In the genomic region with DNA sequence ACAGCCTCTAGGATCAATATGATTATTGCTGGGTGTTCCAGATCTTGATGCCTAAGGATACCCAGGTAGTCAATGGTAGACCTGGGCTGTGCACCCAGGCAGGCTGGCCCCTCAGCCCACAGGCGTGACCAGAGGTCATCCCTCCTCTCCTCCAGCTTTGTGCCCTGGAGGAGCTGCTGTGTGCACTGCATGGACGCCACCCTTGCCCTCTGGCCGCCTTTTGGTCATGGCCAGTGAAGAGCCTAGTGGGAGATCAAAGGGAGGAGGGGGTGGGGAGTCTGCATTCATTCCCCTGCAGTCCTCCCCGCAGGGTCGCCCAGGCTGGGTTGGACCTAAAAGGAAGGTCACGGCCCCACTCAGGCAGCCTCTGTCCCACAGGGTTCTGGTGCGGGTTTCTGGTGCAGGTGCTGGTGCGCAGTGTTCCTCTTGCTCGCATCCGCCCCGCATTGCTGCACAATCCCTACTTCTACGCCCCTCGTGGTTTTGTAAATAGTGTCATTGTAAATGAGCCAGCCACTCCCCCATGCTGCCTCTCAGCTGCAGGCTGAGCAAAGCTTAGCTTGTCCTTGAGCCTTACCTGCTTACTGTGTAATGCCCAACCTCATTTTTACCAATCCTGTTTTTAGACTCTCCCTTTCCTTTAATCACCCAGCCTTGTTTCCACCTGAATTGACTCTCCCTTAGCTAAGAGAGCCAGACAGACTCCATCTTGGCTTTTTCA, we compare ENCODE assay signal across 1 cellular context.
TF ChIP-seq lines count a peak whose summit lies in the region.

No MANE protein-coding gene starts in this region.

TF ChIP-seq in K562, 482 proteins besides CTCF, POLR2A, EP300 and RAD21 (continued from another document and continues in another):
- TF ChIP-seq ZBTB12 (CRISPR knock-in tag; IDR thresholded peaks at IDR 0.05) (peak; percentile 62), CTBP1 (IDR thresholded peaks at IDR 0.05; ENCODE audit: borderline replicate concordance) (no peak), USF1 (CRISPR knock-in tag; IDR thresholded peaks at IDR 0.05) (no peak), BHLHE40 (IDR thresholded peaks at IDR 0.05; ENCODE audit: low read length) (no peak), FUS (optimal IDR thresholded peaks at IDR 0.05; ENCODE audit: low read depth, low read length) (no peak), PHF20 (IDR thresholded peaks at IDR 0.05; ENCODE audit: partially characterized antibody) (no peak), ARHGAP35 (IDR thresholded peaks at IDR 0.05; ENCODE audit: partially characterized antibody) (no peak), TCF7 (IDR thresholded peaks at IDR 0.05; ENCODE audit: borderline replicate concordance) (no peak), MECOM (CRISPR knock-in tag; IDR thresholded peaks at IDR 0.05) (peak; percentile 49; the same call in 1 of the 2 replicates), FIP1L1 (IDR thresholded peaks at IDR 0.05; ENCODE audit: low read depth, low read length, poor library complexity, severe bottlenecking) (no peak), CC2D1A (IDR thresholded peaks at IDR 0.05) (no peak), VEZF1 (CRISPR knock-in tag; IDR thresholded peaks at IDR 0.05) (no peak), ZNF224 (CRISPR knock-in tag; IDR thresholded peaks at IDR 0.05) (no peak), KLF13 (tag; IDR thresholded peaks at IDR 0.05; ENCODE audit: borderline replicate concordance, low read depth) (no peak), POLR3A (IDR thresholded peaks at IDR 0.05; ENCODE audit: borderline replicate concordance, extremely low read depth, insufficient read depth, insufficient read length) (no peak), MEIS2 (IDR thresholded peaks at IDR 0.05; ENCODE audit: partially characterized antibody) (no peak), ZNF584 (CRISPR knock-in tag; IDR thresholded peaks at IDR 0.05; ENCODE audit: low read depth) (no peak), NFE2 (IDR thresholded peaks at IDR 0.05; ENCODE audit: low read depth) (no peak), POLR2AphosphoS2 (IDR thresholded peaks at IDR 0.05; ENCODE audit: low read length) (no peak), SMARCB1 (IDR thresholded peaks at IDR 0.05; ENCODE audit: insufficient read length, low read depth) (no peak), PTRF (tag; IDR thresholded peaks at IDR 0.05) (peak; percentile 79), CEBPZ (IDR thresholded peaks at IDR 0.05; ENCODE audit: borderline replicate concordance, low read depth, low read length) (no peak), IRF2 (CRISPR knock-in tag; IDR thresholded peaks at IDR 0.05) (no peak), CHD2 (IDR thresholded peaks at IDR 0.05; ENCODE audit: low read depth, low read length) (no peak), MCM5 (IDR thresholded peaks at IDR 0.05; ENCODE audit: low read depth) (no peak), NCOR1 (IDR thresholded peaks at IDR 0.05) (no peak), NUFIP1 (IDR thresholded peaks at IDR 0.05; ENCODE audit: partially characterized antibody) (no peak), FOXJ2 (tag; IDR thresholded peaks at IDR 0.05) (no peak), ZNF583 (CRISPR knock-in tag; IDR thresholded peaks at IDR 0.05) (peak; percentile 92), E2F3 (CRISPR knock-in tag; IDR thresholded peaks at IDR 0.05) (0 out of 2 replicates have a peak, but pooled peaks have one; percentile 56), ZNF384 (IDR thresholded peaks at IDR 0.05; ENCODE audit: low read depth, low read length) (no peak), CBX3 (IDR thresholded peaks at IDR 0.05; ENCODE audit: borderline replicate concordance in 1 of 2, low read length in 2 of 2) (no peak), ZNF76 (CRISPR knock-in tag; IDR thresholded peaks at IDR 0.05; ENCODE audit: borderline replicate concordance) (0 out of 2 replicates have a peak, but pooled peaks have one; percentile 79)
- TF ChIP-seq, protein P1, sequence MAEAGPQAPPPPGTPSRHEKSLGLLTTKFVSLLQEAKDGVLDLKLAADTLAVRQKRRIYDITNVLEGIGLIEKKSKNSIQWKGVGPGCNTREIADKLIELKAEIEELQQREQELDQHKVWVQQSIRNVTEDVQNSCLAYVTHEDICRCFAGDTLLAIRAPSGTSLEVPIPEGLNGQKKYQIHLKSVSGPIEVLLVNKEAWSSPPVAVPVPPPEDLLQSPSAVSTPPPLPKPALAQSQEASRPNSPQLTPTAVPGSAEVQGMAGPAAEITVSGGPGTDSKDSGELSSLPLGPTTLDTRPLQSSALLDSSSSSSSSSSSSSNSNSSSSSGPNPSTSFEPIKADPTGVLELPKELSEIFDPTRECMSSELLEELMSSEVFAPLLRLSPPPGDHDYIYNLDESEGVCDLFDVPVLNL (CRISPR knock-in tag; IDR thresholded peaks at IDR 0.05; ENCODE audit: low read depth): no peak
- TF ChIP-seq, protein P2, sequence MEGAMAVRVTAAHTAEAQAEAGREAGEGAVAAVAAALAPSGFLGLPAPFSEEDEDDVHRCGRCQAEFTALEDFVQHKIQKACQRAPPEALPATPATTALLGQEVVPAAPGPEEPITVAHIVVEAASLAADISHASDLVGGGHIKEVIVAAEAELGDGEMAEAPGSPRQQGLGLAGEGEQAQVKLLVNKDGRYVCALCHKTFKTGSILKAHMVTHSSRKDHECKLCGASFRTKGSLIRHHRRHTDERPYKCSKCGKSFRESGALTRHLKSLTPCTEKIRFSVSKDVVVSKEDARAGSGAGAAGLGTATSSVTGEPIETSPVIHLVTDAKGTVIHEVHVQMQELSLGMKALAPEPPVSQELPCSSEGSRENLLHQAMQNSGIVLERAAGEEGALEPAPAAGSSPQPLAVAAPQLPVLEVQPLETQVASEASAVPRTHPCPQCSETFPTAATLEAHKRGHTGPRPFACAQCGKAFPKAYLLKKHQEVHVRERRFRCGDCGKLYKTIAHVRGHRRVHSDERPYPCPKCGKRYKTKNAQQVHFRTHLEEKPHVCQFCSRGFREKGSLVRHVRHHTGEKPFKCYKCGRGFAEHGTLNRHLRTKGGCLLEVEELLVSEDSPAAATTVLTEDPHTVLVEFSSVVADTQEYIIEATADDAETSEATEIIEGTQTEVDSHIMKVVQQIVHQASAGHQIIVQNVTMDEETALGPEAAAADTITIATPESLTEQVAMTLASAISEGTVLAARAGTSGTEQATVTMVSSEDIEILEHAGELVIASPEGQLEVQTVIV (CRISPR knock-in tag; IDR thresholded peaks at IDR 0.05; ENCODE audit: borderline replicate concordance): no peak
- TF ChIP-seq, protein P3, sequence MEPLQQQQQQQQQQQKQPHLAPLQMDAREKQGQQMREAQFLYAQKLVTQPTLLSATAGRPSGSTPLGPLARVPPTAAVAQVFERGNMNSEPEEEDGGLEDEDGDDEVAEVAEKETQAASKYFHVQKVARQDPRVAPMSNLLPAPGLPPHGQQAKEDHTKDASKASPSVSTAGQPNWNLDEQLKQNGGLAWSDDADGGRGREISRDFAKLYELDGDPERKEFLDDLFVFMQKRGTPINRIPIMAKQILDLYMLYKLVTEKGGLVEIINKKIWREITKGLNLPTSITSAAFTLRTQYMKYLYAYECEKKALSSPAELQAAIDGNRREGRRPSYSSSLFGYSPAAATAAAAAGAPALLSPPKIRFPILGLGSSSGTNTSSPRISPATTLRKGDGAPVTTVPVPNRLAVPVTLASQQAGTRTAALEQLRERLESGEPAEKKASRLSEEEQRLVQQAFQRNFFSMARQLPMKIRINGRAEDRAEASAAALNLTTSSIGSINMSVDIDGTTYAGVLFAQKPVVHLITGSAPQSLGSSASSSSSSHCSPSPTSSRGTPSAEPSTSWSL (CRISPR knock-in tag; IDR thresholded peaks at IDR 0.05; ENCODE audit: borderline replicate concordance): 0 out of 2 replicates have a peak, but pooled peaks have one; percentile 7
- TF ChIP-seq, protein P4, sequence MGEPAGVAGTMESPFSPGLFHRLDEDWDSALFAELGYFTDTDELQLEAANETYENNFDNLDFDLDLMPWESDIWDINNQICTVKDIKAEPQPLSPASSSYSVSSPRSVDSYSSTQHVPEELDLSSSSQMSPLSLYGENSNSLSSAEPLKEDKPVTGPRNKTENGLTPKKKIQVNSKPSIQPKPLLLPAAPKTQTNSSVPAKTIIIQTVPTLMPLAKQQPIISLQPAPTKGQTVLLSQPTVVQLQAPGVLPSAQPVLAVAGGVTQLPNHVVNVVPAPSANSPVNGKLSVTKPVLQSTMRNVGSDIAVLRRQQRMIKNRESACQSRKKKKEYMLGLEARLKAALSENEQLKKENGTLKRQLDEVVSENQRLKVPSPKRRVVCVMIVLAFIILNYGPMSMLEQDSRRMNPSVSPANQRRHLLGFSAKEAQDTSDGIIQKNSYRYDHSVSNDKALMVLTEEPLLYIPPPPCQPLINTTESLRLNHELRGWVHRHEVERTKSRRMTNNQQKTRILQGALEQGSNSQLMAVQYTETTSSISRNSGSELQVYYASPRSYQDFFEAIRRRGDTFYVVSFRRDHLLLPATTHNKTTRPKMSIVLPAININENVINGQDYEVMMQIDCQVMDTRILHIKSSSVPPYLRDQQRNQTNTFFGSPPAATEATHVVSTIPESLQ (CRISPR knock-in tag; IDR thresholded peaks at IDR 0.05): no peak
